8 cellular contexts compared by ENCODE assay signal in genomic region chr5:143404416-143405062, GRCh38. TPM values are rescaled to one million over a fixed set of nuclear protein-coding genes. Genes with fewer than 3 reads are reported as not detected.
DNase-seq lines count a peak whose midpoint lies in the region; ATAC-seq and TF ChIP-seq lines count a peak whose summit lies in the region.

No MANE protein-coding gene starts in this region.

- H3K27ac ChIP-seq in OCI-LY7 (ENCODE audit: low read depth, low read length, poor library complexity, severe bottlenecking) (peak overlapping the region; percentile 96), esophagus squamous epithelium (peak overlapping the region; percentile 96 to 99 (median 99))

- no peak for TF ChIP-seq POLR2A in esophagus squamous epithelium (IDR thresholded peaks at IDR 0.05)

- H3K4me2 ChIP-seq in OCI-LY7 (ENCODE audit: low read length) = peak overlapping the region; percentile 97

- no peaks in the 10 kb centered on the region for H3K9me3 Mint-ChIP-seq in activated T-cell treated with anti-CD3 and anti-CD28 coated beads, Interleukin-2, amount 50 U/mL, for 4 hours

- H3K36me3 Mint-ChIP-seq in activated T-cell treated with anti-CD3 and anti-CD28 coated beads, Interleukin-2, amount 50 U/mL, for 4 hours (ENCODE audit: insufficient read depth) = peaks cover 21% of the 10 kb centered on the region

- no TSS peak for BruUV-seq in OCI-LY7 (replicated peaks; lab: Mats Ljungman, UMichigan)

- POLR2A ChIA-PET in BJ (lab: Charles Lee) = interaction anchor here (0.6 kb wide), 4 partner anchors 344 to 743 kb away, joined by 3 to 8 read pairs (median 4); no protein-coding TSS in a partner anchor
- POLR2A ChIA-PET in OCI-LY7 (lab: Charles Lee) = interaction anchor here (0.5 to 2.8 kb wide), 18 partner anchors 9 to 1895 kb away, joined by 3 to 49 read pairs (median 3); no protein-coding TSS in a partner anchor

- H3K27me3 Mint-ChIP-seq in activated T-cell treated with anti-CD3 and anti-CD28 coated beads, Interleukin-2, amount 50 U/mL, for 4 hours (ENCODE audit: low read depth) = no peaks in the 10 kb centered on the region

- H3K4me3 ChIP-seq in BJ (ENCODE audit: low read depth, low read length) (peak overlapping the region; percentile 89), OCI-LY7 (ENCODE audit: low read depth, low read length, poor library complexity, severe bottlenecking) (peak overlapping the region; percentile 91), esophagus squamous epithelium (peak overlapping the region; percentile 68 to 96 (median 84))

- H3K36me3 ChIP-seq in BJ (ENCODE audit: control insufficient read depth, insufficient read depth, low read length) = 0 out of 2 replicates have a peak, but pooled peaks cover 2% of the 10 kb centered on the region
- H3K36me3 ChIP-seq in OCI-LY7 (ENCODE audit: insufficient read depth, low read length) = peaks cover 36% of the 10 kb centered on the region
- H3K36me3 ChIP-seq in esophagus squamous epithelium = peaks cover 0 to 3% (median 0%) of the 10 kb centered on the region in 3 donors

- 0 to 1% methylated on average over 12 to 20 of the region's 41 CpGs for WGBS in esophagus squamous epithelium, 2 donors

- no peaks in the 10 kb centered on the region for H3K9me2 ChIP-seq in OCI-LY7 (ENCODE audit: insufficient read depth, low read length)

- CTCF ChIA-PET in BJ (lab: Yijun Ruan, JAX) = interaction anchor here (0.6 to 2.8 kb wide), 32 partner anchors 13 to 735 kb away, joined by 3 to 22 read pairs (median 4); no protein-coding TSS in a partner anchor
- CTCF ChIA-PET in OCI-LY7 (lab: Charles Lee; ENCODE audit: unreplicated experiment) = interaction anchor here (0.6 to 1.3 kb wide), 2 partner anchors 29 to 31 kb away, joined by 4 read pairs; no protein-coding TSS in a partner anchor

- no peak for TF ChIP-seq CTCF in BJ (IDR thresholded peaks at IDR 0.05; ENCODE audit: insufficient read depth, low read depth, low read length)
- TF ChIP-seq CTCF in OCI-LY7 (conservative IDR thresholded peaks at IDR 0.05; ENCODE audit: low read length) = no peak
- TF ChIP-seq CTCF in esophagus squamous epithelium (IDR thresholded peaks at IDR 0.05) = no peak

- H3K4me3 Mint-ChIP-seq in activated T-cell treated with anti-CD3 and anti-CD28 coated beads, Interleukin-2, amount 50 U/mL, for 4 hours = peak overlapping the region; percentile 91

- ATAC-seq in GM19324 (IDR thresholded peaks at IDR 0.05; ENCODE audit: low FRiP score, unreplicated experiment) = peak; percentile 24
- ATAC-seq in HG03442 (IDR thresholded peaks at IDR 0.05; ENCODE audit: unreplicated experiment) = peak; percentile 9
- peak; percentile 39 for ATAC-seq in activated T-cell treated with anti-CD3 and anti-CD28 coated beads, Interleukin-2, amount 50 U/mL, for 4 hours

- intact Hi-C loops in OCI-LY7 (cut with micrococcal nuclease; ENCODE audit: unreplicated experiment) = loop anchor here (1.0 to 10.0 kb wide), 8 partner anchors 31 to 770 kb away; partner anchors contain the start of genes KCTD16 and YIPF5
- intact Hi-C loops in esophagus squamous epithelium (cut with DNase I) = loop anchor here (10.0 kb wide), 3 partner anchors 390 to 480 kb away; no protein-coding TSS in a partner anchor

- H4K20me1 ChIP-seq in OCI-LY7 (ENCODE audit: insufficient read depth, low read length) = peaks cover 31% of the 10 kb centered on the region; the same call in 1 of the 2 replicates

- H3K4me1 ChIP-seq in OCI-LY7 (ENCODE audit: insufficient read depth, low read length, poor library complexity, severe bottlenecking) (peaks cover 42% of the 10 kb centered on the region), esophagus squamous epithelium (peaks cover 9 to 32% (median 11%) of the 10 kb centered on the region in 3 donors)

- H3K4me1 Mint-ChIP-seq in activated T-cell treated with anti-CD3 and anti-CD28 coated beads, Interleukin-2, amount 50 U/mL, for 4 hours (ENCODE audit: low read depth) = peaks cover 34% of the 10 kb centered on the region

- no peaks in the 10 kb centered on the region for H3K9me3 ChIP-seq in OCI-LY7 (ENCODE audit: low read length)
- no peaks in the 10 kb centered on the region for H3K9me3 ChIP-seq in esophagus squamous epithelium

- H3K27me3 ChIP-seq in BJ (ENCODE audit: control insufficient read depth, insufficient read depth, low read length) (no peaks in the 10 kb centered on the region), esophagus squamous epithelium (no peaks in the 10 kb centered on the region)

- peak; percentile 62 for DNase-seq in BJ (ENCODE audit: low read depth)
- DNase-seq in OCI-LY7 (ENCODE audit: low spot score) = peak; percentile 86
- DNase-seq in activated T-cell treated with anti-CD3 and anti-CD28 coated beads, Interleukin-2, amount 50 U/mL, for 4 hours = peak; percentile 65
- DNase-seq in esophagus squamous epithelium (lab: John Stamatoyannopoulos, UW) = peak; percentile 50
- DNase-seq in myocyte (ENCODE audit: low read depth) = peak; percentile 86
- peak; percentile 60 to 75 for DNase-seq in stimulated activated CD8-positive, alpha-beta memory T cell treated with anti-CD3 and anti-CD28 coated beads, Interleukin-7, amount 100 ng/mL, for 4 hours (ENCODE audit: low read depth in 2 of 2)

- peaks cover 55% of the 10 kb centered on the region for H3K79me2 ChIP-seq in OCI-LY7 (ENCODE audit: insufficient read depth, low read depth, low read length)

- peak overlapping the region; percentile 76 for H2AFZ ChIP-seq in OCI-LY7 (ENCODE audit: low read length)

RNA-seq across cellular contexts. Expression of gene NR3C1, which starts 1.1 kb away (rescaled TPM):
- polyA plus RNA-seq in BJ (2011; rRNA removed) = 22.4 and 33.7 TPM in 2 replicates
- polyA minus RNA-seq in BJ (2011; rRNA and poly(A)+ RNA removed) = 27.9 and 29.1 TPM in 2 replicates
- total RNA-seq in OCI-LY7 (2014; rRNA removed; shearing (Covaris generic)) = 45.0 and 45.6 TPM in 2 replicates
- 98.1 and 106 TPM in 2 replicates for total RNA-seq in OCI-LY7 (2022)
- total RNA-seq in activated T-cell treated with anti-CD3 and anti-CD28 coated beads, Interleukin-2, amount 50 U/mL, for 4 hours = 10 to 100 TPM; 40.2 to 53.3 (median 43.1) TPM
- total RNA-seq in esophagus squamous epithelium = 10 to 100 TPM; 16.7 to 51.1 (median 26.1) TPM
- 52.2 and 59.9 TPM in 2 replicates for total RNA-seq in myocyte
- polyA plus RNA-seq in myocyte (2012) = 20.3 TPM

Comparison
In these comparisons a context has a peak if more than half of its experiments do, and no peak if none do; other contexts are left out.
1. Peak in every context shown above with its lines: DNase-seq, ATAC-seq, H3K4me3 ChIP-seq and H3K27ac ChIP-seq.